ENCODE assay signal across 32 cellular contexts in the genomic region with DNA sequence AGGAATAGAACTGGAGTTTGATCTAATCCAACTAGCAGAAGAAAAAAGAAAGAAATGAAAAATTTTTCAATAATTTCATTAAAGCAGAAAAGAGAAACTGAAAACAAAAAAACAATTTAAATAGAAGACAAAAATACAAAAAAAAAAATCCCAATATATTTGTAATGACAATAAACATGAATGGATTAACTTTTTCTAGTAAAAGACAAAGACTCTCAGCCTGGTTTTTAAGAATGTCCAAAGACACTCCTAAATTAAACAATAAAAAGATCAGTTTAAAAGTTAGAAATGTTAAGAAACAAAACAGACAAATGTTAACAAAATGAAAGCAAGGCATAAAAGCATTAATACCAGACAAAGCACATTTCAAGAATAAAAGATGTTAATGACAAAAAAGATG.
"Had no signal": no experiment of that assay in that cellular context is flagged by ENCODE, and none has a peak within 500 bp of the region (broad histone marks: within the 10 kb centered on the region; RNA-seq: fewer than 3 reads in every experiment).

No MANE protein-coding gene starts in this region.

- H3K9me3 Mint-ChIP-seq: type B pancreatic cell had no signal

- H3K9me3 ChIP-seq: adrenal gland, esophagus squamous epithelium, neutrophil, ovary had no signal

- H3K27ac Mint-ChIP-seq: activated naive CD8-positive, alpha-beta T cell; dendritic cell treated with granulocyte-macrophage colony-stimulating factor and Interleukin-4, amounts not matched to agents 40 ng/mL and 50 ng/mL, for 4 days; endodermal cell; naive B cell; nephron progenitor cell; progenitor cell of endocrine pancreas; stimulated activated effector memory CD8-positive, alpha-beta T cell treated with anti-CD3 and anti-CD28 coated beads, Interleukin-12 subunit alpha, Interleukin-12 subunit beta, amount 100 ng/mL, for 72 hours; stimulated activated naive CD8-positive, alpha-beta T cell treated with anti-CD3 and anti-CD28 coated beads, Interleukin-15, amount 100 ng/mL, for 72 hours; type B pancreatic cell had no signal

- H3K4me1 Mint-ChIP-seq: naive B cell; stimulated activated effector memory CD8-positive, alpha-beta T cell treated with anti-CD3 and anti-CD28 coated beads, Interleukin-12 subunit alpha, Interleukin-12 subunit beta, amount 100 ng/mL, for 72 hours; stimulated activated naive CD8-positive, alpha-beta T cell treated with anti-CD3 and anti-CD28 coated beads, Interleukin-15, amount 100 ng/mL, for 72 hours had no signal

- H3K27me3 Mint-ChIP-seq: type B pancreatic cell had no signal

- H3K4me3 Mint-ChIP-seq: activated naive CD8-positive, alpha-beta T cell; dendritic cell treated with granulocyte-macrophage colony-stimulating factor and Interleukin-4, amounts not matched to agents 40 ng/mL and 50 ng/mL, for 4 days; endodermal cell; naive B cell; nephron progenitor cell; stimulated activated effector memory CD8-positive, alpha-beta T cell treated with anti-CD3 and anti-CD28 coated beads, Interleukin-12 subunit alpha, Interleukin-12 subunit beta, amount 100 ng/mL, for 72 hours; stimulated activated naive CD8-positive, alpha-beta T cell treated with anti-CD3 and anti-CD28 coated beads, Interleukin-15, amount 100 ng/mL, for 72 hours; type B pancreatic cell had no signal

- H3K4me3 ChIP-seq: adrenal gland, ascending aorta, esophagus squamous epithelium, gastrocnemius medialis, left lung, lung, ovary, skin epidermis, uterus had no signal

- DNase-seq: activated CD4-positive, alpha-beta T cell treated with anti-CD3 and anti-CD28 coated beads for 4 hours; activated CD4-positive, alpha-beta T cell treated with anti-CD3 and anti-CD28 coated beads, Interleukin-2, amount 50 U/mL, for 4 hours; activated effector memory CD4-positive, alpha-beta T cell treated with Interleukin-2 at 50 U/mL for 16 hours; activated naive CD4-positive, alpha-beta T cell treated with Interleukin-2 at 50 U/mL for 16 hours; activated T-cell treated with anti-CD3 and anti-CD28 coated beads for 4 hours; adrenal gland; brain microvascular endothelial cell; central memory CD4-positive, alpha-beta T cell; endodermal cell; esophagus squamous epithelium; gastrocnemius medialis; glutamatergic neuron; left lung; naive B cell; nephron progenitor cell; ovary; stimulated activated CD4-positive, alpha-beta T cell treated with anti-CD3 and anti-CD28 coated beads, Interleukin-4, amount 100 ng/mL, for 24 hours; stimulated activated naive CD8-positive, alpha-beta T cell treated with anti-CD3 and anti-CD28 coated beads, Interleukin-15, amount 100 ng/mL, for 72 hours; substantia nigra; T-helper 2 cell; uterus had no signal

- H3K27ac ChIP-seq: adrenal gland, ascending aorta, brain microvascular endothelial cell, esophagus squamous epithelium, gastrocnemius medialis, neutrophil, ovary, skin epidermis, uterus had no signal

- FAIRE-seq: islet of Langerhans had no signal

- H3K4me1 ChIP-seq: adrenal gland, ascending aorta, gastrocnemius medialis, left lung, uterus had no signal

- ATAC-seq: gastrocnemius medialis; sciatic nerve; stimulated activated effector memory CD8-positive, alpha-beta T cell treated with anti-CD3 and anti-CD28 coated beads, Interleukin-12 subunit alpha, Interleukin-12 subunit beta, amount 100 ng/mL, for 72 hours; stimulated activated naive CD8-positive, alpha-beta T cell treated with anti-CD3 and anti-CD28 coated beads, Interleukin-15, amount 100 ng/mL, for 72 hours had no signal

- H3K27me3 ChIP-seq: adrenal gland, ascending aorta, brain microvascular endothelial cell, esophagus squamous epithelium, gastrocnemius medialis, left lung, neutrophil, ovary, uterus had no signal

- H3K36me3 Mint-ChIP-seq: activated naive CD8-positive, alpha-beta T cell; naive B cell; stimulated activated effector memory CD8-positive, alpha-beta T cell treated with anti-CD3 and anti-CD28 coated beads, Interleukin-12 subunit alpha, Interleukin-12 subunit beta, amount 100 ng/mL, for 72 hours; type B pancreatic cell had no signal

- H3K36me3 ChIP-seq: adrenal gland, ascending aorta, brain microvascular endothelial cell, esophagus squamous epithelium, gastrocnemius medialis, left lung, neutrophil, ovary, uterus had no signal
